ENCODE assay signal across 1 cellular context in the genomic region with DNA sequence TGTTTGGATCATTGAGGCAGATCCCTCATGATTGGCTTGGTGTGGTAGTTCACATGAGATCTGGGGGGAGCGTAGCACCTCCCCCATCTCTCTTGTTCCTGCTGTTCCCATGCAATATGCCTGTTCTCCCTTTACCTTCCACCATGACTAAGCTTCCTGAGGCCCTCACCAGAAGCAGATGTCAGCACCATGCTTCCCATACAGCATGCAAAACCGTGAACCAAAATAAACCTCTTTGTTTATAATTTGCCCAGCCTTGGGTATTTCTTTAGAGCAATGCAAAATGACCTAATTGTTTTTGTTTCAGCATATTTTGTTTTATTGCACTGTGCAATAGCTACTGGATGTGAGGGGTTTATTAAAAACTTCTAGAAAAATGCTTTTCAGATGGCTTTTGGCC.
TF ChIP-seq lines count a peak whose summit lies in the region.

No MANE protein-coding gene starts in this region.

TF ChIP-seq in endothelial cell of umbilical vein, 7 proteins besides CTCF, POLR2A, EP300 and RAD21:
- TF ChIP-seq FOS (IDR thresholded peaks at IDR 0.05; ENCODE audit: borderline replicate concordance, insufficient read depth, low read length) = peak; percentile 43
- TF ChIP-seq, protein P1, sequence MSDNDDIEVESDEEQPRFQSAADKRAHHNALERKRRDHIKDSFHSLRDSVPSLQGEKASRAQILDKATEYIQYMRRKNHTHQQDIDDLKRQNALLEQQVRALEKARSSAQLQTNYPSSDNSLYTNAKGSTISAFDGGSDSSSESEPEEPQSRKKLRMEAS (IDR thresholded peaks at IDR 0.05; ENCODE audit: insufficient read depth, insufficient read length) = no peak
